13 cellular contexts compared by ENCODE assay signal in genomic region chr20:6492396-6493055, GRCh38.
DNase-seq lines count a peak whose midpoint lies in the region; ATAC-seq, FAIRE-seq and TF ChIP-seq lines count a peak whose summit lies in the region.
"Had no signal": no experiment of that assay in that cellular context is flagged by ENCODE, and none has a peak within 500 bp of the region (broad histone marks: within the 10 kb centered on the region; RNA-seq: fewer than 3 reads in every experiment).

No MANE protein-coding gene starts in this region.

- FAIRE-seq in GM12878 (lab: Jason Lieb, UNC) (no peak), D721Med (lab: Jason Lieb, UNC) (no peak)
- FAIRE-seq: TTC549 had no signal

- no peak overlapping the region for H3K4me2 ChIP-seq in GM12878 (ENCODE audit: control insufficient read depth, insufficient read depth)
- H3K4me2 ChIP-seq: PC-9 had no signal

- H4K20me1 ChIP-seq in GM12878 (ENCODE audit: control insufficient read depth, insufficient read depth), result no peaks in the 10 kb centered on the region

- H3K79me2 ChIP-seq in GM12878 (ENCODE audit: control insufficient read depth, insufficient read depth, low read length), result no peaks in the 10 kb centered on the region

- H2AFZ ChIP-seq in GM12878 (ENCODE audit: control insufficient read depth, low read depth, low read length), result no peak overlapping the region
- H2AFZ ChIP-seq: PC-9 had no signal

- no peak for TF ChIP-seq EP300 in GM12878 (IDR thresholded peaks at IDR 0.05; ENCODE audit: borderline replicate concordance in 1 of 2, control insufficient read depth in 1 of 2, low read depth in 2 of 2, low read length in 2 of 2)

- no peak overlapping the region for H3K27ac ChIP-seq in GM12878 (ENCODE audit: control insufficient read depth, insufficient read depth)
- H3K27ac ChIP-seq in vagina, result no peak overlapping the region
- H3K27ac ChIP-seq: C4-2B, PC-9, transverse colon had no signal

- no peak for TF ChIP-seq CTCF in GM12878 (IDR thresholded peaks at IDR 0.05 in 2 of 3, conservative IDR thresholded peaks at IDR 0.05 in 1 of 3; ENCODE audit: control insufficient read depth in 2 of 3, extremely low read depth in 1 of 3, insufficient read depth in 1 of 3, low read depth in 3 of 3, low read length in 3 of 3)
- no peak for TF ChIP-seq CTCF in D721Med (IDR thresholded peaks at IDR 0.05; ENCODE audit: insufficient read depth, missing control alignments)
- no peak for TF ChIP-seq CTCF in vagina (IDR thresholded peaks at IDR 0.05)

- no peak overlapping the region for H3K4me3 ChIP-seq in GM12878
- H3K4me3 ChIP-seq in vagina, result no peak overlapping the region
- H3K4me3 ChIP-seq: PC-9, transverse colon had no signal

- TF ChIP-seq POLR2A in GM12878 (IDR thresholded peaks at IDR 0.05; ENCODE audit: low read depth, low read length) (no peak), GM18505 (IDR thresholded peaks at IDR 0.05; ENCODE audit: borderline replicate concordance, extremely low read depth, insufficient read depth, insufficient read length) (no peak), vagina (IDR thresholded peaks at IDR 0.05) (no peak)

- H3K27me3 ChIP-seq in GM12878 (replicated peaks in 1 of 2; ENCODE audit: control insufficient read depth in 2 of 2, insufficient read depth in 2 of 2, low read length in 1 of 2) (no peaks in the 10 kb centered on the region; a peak in 1 of 4 replicates), vagina (no peaks in the 10 kb centered on the region)
- H3K27me3 ChIP-seq: transverse colon had no signal

- in situ Hi-C loops in Caki2 (cut with HindIII; ENCODE audit: low pct_unique_long_range_greater_than_20kb, low sequenced_read_pairs) (no loop called here), GM12878 (cut with MboI) (no loop called here)

- ATAC-seq in GM12878, result peak; percentile 84
- ATAC-seq in left colon, result peak; percentile 50
- ATAC-seq in GM18505 (IDR thresholded peaks at IDR 0.05; ENCODE audit: unreplicated experiment), result no peak

- SMC1A ChIA-PET in GM12878 (lab: Charles Lee; ENCODE audit: uncharacterized antibody, unreplicated experiment), result interaction anchor here (0.8 to 1.2 kb wide), 4 partner anchors 24 to 323 kb away, joined by 3 to 4 read pairs (median 3); no protein-coding TSS in a partner anchor

- H3K9me3 ChIP-seq in GM12878 (replicated peaks; ENCODE audit: control insufficient read depth, insufficient read depth, low read length) (no peaks in the 10 kb centered on the region), vagina (no peaks in the 10 kb centered on the region)
- H3K9me3 ChIP-seq: transverse colon had no signal

- POLR2A ChIA-PET in GM12878 (lab: Charles Lee), result no interaction called here

- intact Hi-C loops in GM12878 (cut with micrococcal nuclease; ENCODE audit: unreplicated experiment) (no loop called here), left colon (cut with DNase I, micrococcal nuclease) (no loop called here), vagina (cut with DNase I) (no loop called here)

- H3K36me3 ChIP-seq in GM12878 (ENCODE audit: control insufficient read depth in 2 of 2, insufficient read depth in 2 of 2, low read length in 1 of 2) (no peaks in the 10 kb centered on the region), vagina (no peaks in the 10 kb centered on the region)
- H3K36me3 ChIP-seq: transverse colon had no signal

- RAD21 ChIA-PET in GM12878 (lab: Charles Lee; ENCODE audit: unreplicated experiment), result no interaction called here

- DNase-seq in Caki2 (ENCODE audit: low read depth) (peak; percentile 65), M059J (ENCODE audit: low read depth) (peak; percentile 65), GM12878 (ENCODE audit: low read depth, low spot score) (no peak), left colon (no peak), D721Med (ENCODE audit: insufficient read length, low spot score) (no peak), GM19240 (ENCODE audit: insufficient read length, low spot score) (no peak), vagina (ENCODE audit: extremely low spot score in 2 of 2) (no peak)
- DNase-seq: NCI-H1105, PC-9, transverse colon had no signal

- 21% methylated on average over 6 of the region's 6 CpGs for WGBS in GM12878 (ENCODE audit: insufficient coverage, insufficient replicate concordance, low lambda C conversion rate, missing lambda C conversion rate)

- CTCF ChIA-PET in GM12878 (lab: Yijun Ruan, JAX), result interaction anchor here (0.5 to 0.7 kb wide), 3 partner anchors 152 to 352 kb away, joined by 3 read pairs; no protein-coding TSS in a partner anchor

- TF ChIP-seq RAD21 in GM12878 (IDR thresholded peaks at IDR 0.05; ENCODE audit: insufficient read depth, low read depth, low read length), result no peak

- H3K4me1 ChIP-seq in GM12878 (ENCODE audit: control insufficient read depth, insufficient read depth, low read length), result no peaks in the 10 kb centered on the region
- H3K4me1 ChIP-seq in vagina, result peaks cover 5% of the 10 kb centered on the region

- BruUV-seq in GM12878 (replicated peaks; lab: Mats Ljungman, UMichigan), result no TSS peak

- H3K9ac ChIP-seq in GM12878 (ENCODE audit: control insufficient read depth, insufficient read depth, low read length), result no peak overlapping the region

TF ChIP-seq in GM12878, 131 proteins besides CTCF, POLR2A, EP300 and RAD21:
- TF ChIP-seq RAD51 (IDR thresholded peaks at IDR 0.05), result 0 out of 2 replicates have a peak, but pooled peaks have one; percentile 13
- TF ChIP-seq RFX5 (IDR thresholded peaks at IDR 0.05; ENCODE audit: low read depth, low read length), result peak; percentile 32; the same call in 1 of the 2 replicates
- TF ChIP-seq NFYA (IDR thresholded peaks at IDR 0.05; ENCODE audit: borderline replicate concordance, low read depth, low read length), result no peak

Comparison
In these comparisons a context has a peak if more than half of its experiments do, and no peak if none do; other contexts are left out.
1. DNase-seq: peak in Caki2 (single experiment) and M059J (single experiment); none in GM12878 (single experiment), left colon (0 of 2), D721Med (single experiment), GM19240 (single experiment) and vagina (0 of 2).